ENCODE assay signal across 1 cellular context in the genomic region with DNA sequence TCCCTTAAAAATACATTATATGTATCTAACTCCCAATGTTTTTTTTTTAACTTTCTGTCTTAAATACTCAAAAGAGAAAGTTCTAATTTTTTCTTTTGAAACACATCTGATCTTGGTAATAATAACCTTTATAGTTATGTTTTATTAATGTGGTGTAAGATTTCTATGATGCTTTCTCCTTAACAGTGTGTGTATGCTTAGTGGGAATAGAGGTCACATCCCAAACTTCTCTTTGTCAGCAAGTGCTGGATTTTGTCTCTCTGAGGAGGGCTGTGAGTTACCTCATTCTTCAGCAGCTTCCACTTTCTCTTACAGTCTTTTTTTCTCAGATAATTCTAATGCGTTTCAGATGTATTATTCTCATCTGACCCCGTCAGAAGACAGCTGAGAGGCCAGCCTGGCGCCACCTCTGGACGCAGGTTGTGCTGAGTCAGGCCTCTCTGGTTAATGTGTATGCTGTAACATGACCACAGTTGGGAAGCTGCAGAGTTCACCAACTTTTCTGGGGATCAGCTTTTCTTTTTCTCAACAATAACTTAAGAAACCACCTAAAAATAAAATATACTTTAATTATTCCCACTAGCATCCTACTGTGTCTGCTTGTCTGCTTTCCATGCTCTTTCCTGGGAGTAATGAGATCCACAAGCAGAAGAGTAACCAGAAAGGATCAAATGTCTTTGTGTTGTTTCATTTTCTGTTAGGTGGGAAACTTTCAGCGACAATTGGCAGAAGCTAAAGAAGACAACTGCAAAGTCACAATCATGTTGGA.
TF ChIP-seq lines count a peak whose summit lies in the region.

No MANE protein-coding gene starts in this region.

TF ChIP-seq in liver, 16 proteins besides CTCF, POLR2A, EP300 and RAD21 (continued from another document):
- TF ChIP-seq, protein P1, sequence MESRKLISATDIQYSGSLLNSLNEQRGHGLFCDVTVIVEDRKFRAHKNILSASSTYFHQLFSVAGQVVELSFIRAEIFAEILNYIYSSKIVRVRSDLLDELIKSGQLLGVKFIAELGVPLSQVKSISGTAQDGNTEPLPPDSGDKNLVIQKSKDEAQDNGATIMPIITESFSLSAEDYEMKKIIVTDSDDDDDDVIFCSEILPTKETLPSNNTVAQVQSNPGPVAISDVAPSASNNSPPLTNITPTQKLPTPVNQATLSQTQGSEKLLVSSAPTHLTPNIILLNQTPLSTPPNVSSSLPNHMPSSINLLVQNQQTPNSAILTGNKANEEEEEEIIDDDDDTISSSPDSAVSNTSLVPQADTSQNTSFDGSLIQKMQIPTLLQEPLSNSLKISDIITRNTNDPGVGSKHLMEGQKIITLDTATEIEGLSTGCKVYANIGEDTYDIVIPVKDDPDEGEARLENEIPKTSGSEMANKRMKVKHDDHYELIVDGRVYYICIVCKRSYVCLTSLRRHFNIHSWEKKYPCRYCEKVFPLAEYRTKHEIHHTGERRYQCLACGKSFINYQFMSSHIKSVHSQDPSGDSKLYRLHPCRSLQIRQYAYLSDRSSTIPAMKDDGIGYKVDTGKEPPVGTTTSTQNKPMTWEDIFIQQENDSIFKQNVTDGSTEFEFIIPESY (IDR thresholded peaks at IDR 0.05) = no peak
- no peak for TF ChIP-seq HNF4G (IDR thresholded peaks at IDR 0.05)
- peak; percentile 75 for TF ChIP-seq SP1 (IDR thresholded peaks at IDR 0.05)
- no peak for TF ChIP-seq EGR1 (IDR thresholded peaks at IDR 0.05; ENCODE audit: low read depth in 2 of 2)
- peak; percentile 42 for TF ChIP-seq TAF1 (conservative IDR thresholded peaks at IDR 0.05)
- no peak for TF ChIP-seq FOXA2 (IDR thresholded peaks at IDR 0.05)
TF ChIP-seq in liver: peak in this region for 8.
